8 cellular contexts compared by ENCODE assay signal in genomic region chr5:107670927-107671741, GRCh38. TPM values are rescaled to one million over a fixed set of nuclear protein-coding genes. Genes with fewer than 3 reads are reported as not detected.
A peak's percentile ranks its signal among the peaks of the same experiment; 100 is the strongest.
DNase-seq lines count a peak whose midpoint lies in the region; ATAC-seq and TF ChIP-seq lines count a peak whose summit lies in the region.

EFNA5 (minus strand) TSS chr5:107670937.

- no peak for TF ChIP-seq POLR2A in prostate gland (IDR thresholded peaks at IDR 0.05)

- peak within 1 kb of the TSS; percentile 82 to 89 for H3K27ac ChIP-seq in ascending aorta
- H3K27ac ChIP-seq in left ventricle myocardium inferior (replicated peaks) = peak within 1 kb of the TSS; percentile 92
- H3K27ac ChIP-seq in prostate gland = peak within 1 kb of the TSS; percentile 66 to 71

- peak; percentile 44 for DNase-seq in ACHN
- peak; percentile 46 for DNase-seq in NCI-H774 (lab: John Stamatoyannopoulos, UW)
- peak in 1 of 2 donors; percentile 69 for DNase-seq in ascending aorta (ENCODE audit: low spot score in 2 of 2)
- peak; percentile 31 for DNase-seq in left ventricle myocardium inferior
- DNase-seq in prostate gland (ENCODE audit: low spot score) = peak; percentile 20
- DNase-seq in GM19240 (ENCODE audit: insufficient read length, low spot score) = no peak

- peak within 1 kb of the TSS; percentile 47 for H3K4me3 ChIP-seq in GM12875 (ENCODE audit: low read depth, low read length)
- H3K4me3 ChIP-seq in ascending aorta = peak within 1 kb of the TSS; percentile 56 to 78
- H3K4me3 ChIP-seq in left ventricle myocardium inferior = peak within 1 kb of the TSS; percentile 77
- peak within 1 kb of the TSS; percentile 46 to 50 for H3K4me3 ChIP-seq in prostate gland

- H3K27me3 ChIP-seq in ascending aorta (no peaks in the 10 kb centered on the region), left ventricle myocardium inferior (ENCODE audit: low read depth) (peaks cover 61% of the 10 kb centered on the region), prostate gland (replicated peaks; ENCODE audit: insufficient read depth) (no peaks in the 10 kb centered on the region)

- H3K36me3 ChIP-seq in ascending aorta (no peaks in the 10 kb centered on the region), left ventricle myocardium inferior (no peaks in the 10 kb centered on the region), prostate gland (no peaks in the 10 kb centered on the region)

- TF ChIP-seq CTCF in GM12875 (IDR thresholded peaks at IDR 0.05; ENCODE audit: borderline replicate concordance, insufficient read depth, low read depth, low read length) = no peak
- no peak for TF ChIP-seq CTCF in ascending aorta (IDR thresholded peaks at IDR 0.05)
- TF ChIP-seq CTCF in left ventricle myocardium inferior (IDR thresholded peaks at IDR 0.05; ENCODE audit: borderline replicate concordance) = no peak
- TF ChIP-seq CTCF in prostate gland (IDR thresholded peaks at IDR 0.05) = no peak

- H3K4me1 ChIP-seq in ascending aorta = no peaks in the 10 kb centered on the region
- peaks cover 53% of the 10 kb centered on the region for H3K4me1 ChIP-seq in left ventricle myocardium inferior
- H3K4me1 ChIP-seq in prostate gland (replicated peaks) = no peaks in the 10 kb centered on the region

- under 1% methylated on average over 84 of the region's 84 CpGs for WGBS in prostate gland

- no peaks in the 10 kb centered on the region for H3K9me3 ChIP-seq in ascending aorta
- no peaks in the 10 kb centered on the region for H3K9me3 ChIP-seq in left ventricle myocardium inferior (replicated peaks)
- no peaks in the 10 kb centered on the region for H3K9me3 ChIP-seq in prostate gland

- intact Hi-C loops in ascending aorta (cut with DNase I) (loop anchor here (1.0 to 5.0 kb wide), 8 partner anchors 79 to 711 kb away; partner anchors contain the start of gene FBXL17), left ventricle myocardium inferior (cut with micrococcal nuclease) (no loop called here), prostate gland (cut with DNase I) (loop anchor here (10.0 kb wide), 5 partner anchors 96 to 1396 kb away; no protein-coding TSS in a partner anchor)

- peak; percentile 38 for ATAC-seq in HG02943 (IDR thresholded peaks at IDR 0.05; ENCODE audit: low read depth, unreplicated experiment)

- in situ Hi-C loops in ACHN (cut with HindIII; ENCODE audit: low pct_ligation_motif_present, low pct_unique_long_range_greater_than_20kb, low sequenced_read_pairs) = no loop called here

RNA-seq across cellular contexts. Expression of gene EFNA5, which starts in this region (rescaled TPM):
- total RNA-seq in ascending aorta = 2.2 TPM
- total RNA-seq in left ventricle myocardium inferior = 28.2 TPM
- total RNA-seq in prostate gland = 1 to 10 TPM; 5.6 to 7.2 TPM
